Comparison of ENCODE assay signal across 20 cellular contexts in genomic region chr20:51888186-51888790, GRCh38.
DNase-seq lines count a peak whose midpoint lies in the region; ATAC-seq, FAIRE-seq and TF ChIP-seq lines count a peak whose summit lies in the region.
"Had no signal": no experiment of that assay in that cellular context is flagged by ENCODE, and none has a peak within 500 bp of the region (broad histone marks: within the 10 kb centered on the region; RNA-seq: fewer than 3 reads in every experiment).

No MANE protein-coding gene starts in this region.

- H2BK120ac ChIP-seq in H1 (replicated peaks; ENCODE audit: low read depth, low read length) (peak overlapping the region; percentile 11), mesenchymal stem cell (ENCODE audit: low read depth, low read length) (no peak overlapping the region)

- CTCF ChIA-PET in H1 (lab: Charles Lee; ENCODE audit: partially characterized antibody): no interaction called here

- FAIRE-seq in H1 (lab: Jason Lieb, UNC): no peak
- FAIRE-seq: GM12892 had no signal

- H3K4me2 ChIP-seq in H1 (ENCODE audit: insufficient read depth in 1 of 2, low read depth in 2 of 2, low read length in 2 of 2) (peak overlapping the region in 1 of 2 experiments; percentile 45; a peak in 2 of 4 replicates), neural progenitor cell (peak overlapping the region; percentile 74), mesenchymal stem cell (ENCODE audit: low read length, poor library complexity, severe bottlenecking) (no peak overlapping the region)

- no peak for ATAC-seq in HG03521 (IDR thresholded peaks at IDR 0.05; ENCODE audit: unreplicated experiment)
- ATAC-seq in stimulated activated effector memory CD8-positive, alpha-beta T cell treated with anti-CD3 and anti-CD28 coated beads, Interleukin-12 subunit alpha, Interleukin-12 subunit beta, amount 100 ng/mL, for 72 hours: no peak
- ATAC-seq: CD8-positive, alpha-beta T cell; SK-N-SH treated with all-trans-retinoic acid at 6 μM for 48 hours had no signal

- H2AFZ ChIP-seq in H1 (ENCODE audit: low read length): no peak overlapping the region
- no peak overlapping the region for H2AFZ ChIP-seq in neural progenitor cell (replicated peaks)
- H2AFZ ChIP-seq in mesenchymal stem cell (ENCODE audit: low read depth, low read length): no peak overlapping the region

- H2BK5ac ChIP-seq in H1 (ENCODE audit: low read depth, low read length): peak overlapping the region; percentile 50; the same call in 1 of the 2 replicates
- H2BK5ac ChIP-seq in mesenchymal stem cell (ENCODE audit: low read depth, low read length, poor library complexity, severe bottlenecking): no peak overlapping the region

- H2BK15ac ChIP-seq in H1 (ENCODE audit: low read length) (no peak overlapping the region), mesenchymal stem cell (ENCODE audit: low read depth, poor library complexity, severe bottlenecking) (no peak overlapping the region)

- peaks cover 31% of the 10 kb centered on the region for H3K4me1 Mint-ChIP-seq in neural progenitor cell
- H3K4me1 Mint-ChIP-seq in stimulated activated effector memory CD8-positive, alpha-beta T cell treated with anti-CD3 and anti-CD28 coated beads, Interleukin-12 subunit alpha, Interleukin-12 subunit beta, amount 100 ng/mL, for 72 hours: no peaks in the 10 kb centered on the region

- H3K79me1 ChIP-seq in H1 (ENCODE audit: low read depth, low read length) (no peaks in the 10 kb centered on the region), mesenchymal stem cell (replicated peaks; ENCODE audit: low read length, poor library complexity, severe bottlenecking) (no peaks in the 10 kb centered on the region)

- no peak overlapping the region for H3K56ac ChIP-seq in H1 (replicated peaks; ENCODE audit: insufficient read length, low read depth, low read length)

- no peak overlapping the region for H3K4ac ChIP-seq in H1 (replicated peaks; ENCODE audit: insufficient read length, low read depth, low read length)
- no peak overlapping the region for H3K4ac ChIP-seq in mesenchymal stem cell (ENCODE audit: low read depth in 1 of 2, low read length in 2 of 2)

- H3K27me3 Mint-ChIP-seq in neural progenitor cell (ENCODE audit: insufficient read depth, low read depth): no peaks in the 10 kb centered on the region

- 59% methylated on average over 11 of the region's 11 CpGs for WGBS in HUES64
- 52% methylated on average over 11 of the region's 11 CpGs; no CpG with 5 or more reads in 1 of the 2 experiments for WGBS in H1 (ENCODE audit: extremely low coverage in 1 of 2, insufficient coverage in 1 of 2, insufficient read length in 1 of 2, insufficient replicate concordance in 2 of 2, low coverage in 1 of 2, low lambda C conversion rate in 2 of 2, missing lambda C conversion rate in 1 of 2), 2 experiments
- WGBS in mesenchymal stem cell: 79% methylated on average over 8 of the region's 11 CpGs

- H3K36me3 ChIP-seq in HUES64 (ENCODE audit: insufficient read depth, low read length) (no peaks in the 10 kb centered on the region), H1 (ENCODE audit: control insufficient read depth in 2 of 4, insufficient read depth in 4 of 4, low read length in 3 of 4) (no peaks in the 10 kb centered on the region), neural progenitor cell (no peaks in the 10 kb centered on the region), mesenchymal stem cell (ENCODE audit: control insufficient read depth in 1 of 2, insufficient read depth in 2 of 2, low read depth in 1 of 2, low read length in 2 of 2) (no peaks in the 10 kb centered on the region)

- peak overlapping the region; percentile 91 for H3K27ac Mint-ChIP-seq in neural progenitor cell
- H3K27ac Mint-ChIP-seq in stimulated activated effector memory CD8-positive, alpha-beta T cell treated with anti-CD3 and anti-CD28 coated beads, Interleukin-12 subunit alpha, Interleukin-12 subunit beta, amount 100 ng/mL, for 72 hours: no peak overlapping the region
- H3K27ac Mint-ChIP-seq: CD8-positive, alpha-beta T cell had no signal

- peaks cover 46% of the 10 kb centered on the region for H3F3A ChIP-seq in neural progenitor cell (ENCODE audit: low read depth)

- H4K91ac ChIP-seq in H1 (replicated peaks; ENCODE audit: insufficient read length, low read length) (peak overlapping the region; percentile 47), mesenchymal stem cell (ENCODE audit: low read length) (no peak overlapping the region)

- TF ChIP-seq CTCF in H1 (IDR thresholded peaks at IDR 0.05; ENCODE audit: control extremely low read depth in 1 of 3, insufficient read depth in 1 of 3, low read depth in 1 of 3, low read length in 3 of 3) (no peak), neural progenitor cell (IDR thresholded peaks at IDR 0.05) (no peak)

- no peak for TF ChIP-seq RAD21 in H1 (IDR thresholded peaks at IDR 0.05 in 1 of 2, conservative IDR thresholded peaks at IDR 0.05 in 1 of 2; ENCODE audit: low read depth in 2 of 2, low read length in 2 of 2)

- H3K18ac ChIP-seq in H1 (ENCODE audit: extremely low read depth, low read length) (peak overlapping the region; percentile 0; the same call in 1 of the 2 replicates), mesenchymal stem cell (ENCODE audit: low read depth in 1 of 2, low read length in 2 of 2) (no peak overlapping the region)

- H3K4me3 Mint-ChIP-seq in neural progenitor cell: peak overlapping the region; percentile 61
- H3K4me3 Mint-ChIP-seq in stimulated activated effector memory CD8-positive, alpha-beta T cell treated with anti-CD3 and anti-CD28 coated beads, Interleukin-12 subunit alpha, Interleukin-12 subunit beta, amount 100 ng/mL, for 72 hours: no peak overlapping the region
- H3K4me3 Mint-ChIP-seq: CD8-positive, alpha-beta T cell had no signal

- no peak for TF ChIP-seq EP300 in H1 (IDR thresholded peaks at IDR 0.05; ENCODE audit: borderline replicate concordance in 1 of 2, low read depth in 2 of 2, low read length in 2 of 2)

- H2BK12ac ChIP-seq in H1 (ENCODE audit: low read depth, low read length) (peak overlapping the region; percentile 83), mesenchymal stem cell (ENCODE audit: low read length in 2 of 2) (no peak overlapping the region)

- POLR2A ChIA-PET in H1 (lab: Charles Lee; ENCODE audit: partially characterized antibody): interaction anchor here (1.3 to 1.8 kb wide), 2 partner anchors 15 to 89 kb away, joined by 5 read pairs; no protein-coding TSS in a partner anchor

- H3K23ac ChIP-seq in H1 (ENCODE audit: insufficient read length): no peak overlapping the region
- H3K23ac ChIP-seq in mesenchymal stem cell (ENCODE audit: low read length in 2 of 2): no peak overlapping the region

- no peaks in the 10 kb centered on the region for H3K36me3 Mint-ChIP-seq in neural progenitor cell
- H3K36me3 Mint-ChIP-seq in stimulated activated effector memory CD8-positive, alpha-beta T cell treated with anti-CD3 and anti-CD28 coated beads, Interleukin-12 subunit alpha, Interleukin-12 subunit beta, amount 100 ng/mL, for 72 hours: no peaks in the 10 kb centered on the region
- H3K36me3 Mint-ChIP-seq: CD8-positive, alpha-beta T cell had no signal

- H3K27ac ChIP-seq in HUES64 (ENCODE audit: low read depth, low read length) (peak overlapping the region; percentile 72), H1 (ENCODE audit: low read depth, low read length) (no peak overlapping the region), neural progenitor cell (peak overlapping the region; percentile 94), mesenchymal stem cell (ENCODE audit: low read length, poor library complexity, severe bottlenecking) (no peak overlapping the region)
- H3K27ac ChIP-seq: HL-60 had no signal

- H3K9me3 ChIP-seq in HUES64 (ENCODE audit: insufficient read depth, low read depth, low read length) (no peaks in the 10 kb centered on the region), H1 (ENCODE audit: insufficient read depth in 2 of 2, low read depth in 1 of 2, low read length in 1 of 2) (no peaks in the 10 kb centered on the region), neural progenitor cell (ENCODE audit: low read depth) (no peaks in the 10 kb centered on the region), mesenchymal stem cell (ENCODE audit: control insufficient read depth, low read length) (no peaks in the 10 kb centered on the region)

- no peak for TF ChIP-seq POLR2A in H1 (IDR thresholded peaks at IDR 0.05; ENCODE audit: control extremely low read depth in 1 of 2, low read depth in 2 of 2, low read length in 2 of 2)

- no peaks in the 10 kb centered on the region for H3K9me3 Mint-ChIP-seq in neural progenitor cell
- no peaks in the 10 kb centered on the region for H3K9me3 Mint-ChIP-seq in stimulated activated effector memory CD8-positive, alpha-beta T cell treated with anti-CD3 and anti-CD28 coated beads, Interleukin-12 subunit alpha, Interleukin-12 subunit beta, amount 100 ng/mL, for 72 hours
- H3K9me3 Mint-ChIP-seq: CD8-positive, alpha-beta T cell had no signal

- H3K14ac ChIP-seq in H1 (ENCODE audit: insufficient read length) (no peak overlapping the region), mesenchymal stem cell (ENCODE audit: low read length in 2 of 2) (no peak overlapping the region)

- H2BK20ac ChIP-seq in H1 (ENCODE audit: low read length): peak overlapping the region; percentile 43; the same call in 1 of the 2 replicates

- H3K4me1 ChIP-seq in HUES64 (ENCODE audit: insufficient read depth, low read length) (peaks cover 36% of the 10 kb centered on the region), H1 (replicated peaks in 1 of 4; ENCODE audit: control insufficient read depth in 3 of 4, insufficient read depth in 4 of 4, low read length in 3 of 4) (peaks cover 12 to 21% (median 17%) of the 10 kb centered on the region in 4 experiments), neural progenitor cell (peaks cover 47% of the 10 kb centered on the region), mesenchymal stem cell (ENCODE audit: control insufficient read depth, insufficient read depth, low read depth, low read length) (peaks cover 1% of the 10 kb centered on the region)

- peak overlapping the region; percentile 6; the same call in 1 of the 2 replicates for H3K9ac ChIP-seq in HUES64 (ENCODE audit: low read depth, low read length)
- peak overlapping the region in 1 of 4 experiments; percentile 14; a peak in 1 of 7 replicates for H3K9ac ChIP-seq in H1 (replicated peaks in 1 of 4; ENCODE audit: extremely low read depth in 1 of 4, low read depth in 3 of 4, low read length in 3 of 4)
- H3K9ac ChIP-seq in neural progenitor cell: no peak overlapping the region
- H3K9ac ChIP-seq in mesenchymal stem cell (ENCODE audit: low read length): no peak overlapping the region

- H4K8ac ChIP-seq in H1 (ENCODE audit: extremely low read depth, insufficient read depth, low read length) (no peak overlapping the region), mesenchymal stem cell (ENCODE audit: low read length) (no peak overlapping the region)

- no peaks in the 10 kb centered on the region for H3K27me3 ChIP-seq in HUES64 (ENCODE audit: insufficient read depth, low read length)
- H3K27me3 ChIP-seq in H1 (replicated peaks in 1 of 4; ENCODE audit: control insufficient read depth in 3 of 4, extremely low read depth in 1 of 4, insufficient read depth in 3 of 4, low read length in 3 of 4): no peaks in the 10 kb centered on the region
- H3K27me3 ChIP-seq in neural progenitor cell: no peaks in the 10 kb centered on the region
- peaks cover 0 to 20% of the 10 kb centered on the region in 2 experiments for H3K27me3 ChIP-seq in mesenchymal stem cell (ENCODE audit: control insufficient read depth in 1 of 2, insufficient read depth in 1 of 2, low read length in 2 of 2)

- no peak overlapping the region for H3K4me3 ChIP-seq in HUES64 (ENCODE audit: low read length)
- H3K4me3 ChIP-seq in H1 (ENCODE audit: extremely low read depth in 1 of 4, insufficient read depth in 2 of 4, low read depth in 3 of 4, low read length in 4 of 4): no peak overlapping the region; a peak in 1 of 8 replicates
- H3K4me3 ChIP-seq in neural progenitor cell: peak overlapping the region; percentile 31
- H3K4me3 ChIP-seq in mesenchymal stem cell (ENCODE audit: insufficient read depth in 1 of 2, low read depth in 1 of 2, low read length in 2 of 2): no peak overlapping the region

- peaks cover 1% of the 10 kb centered on the region; the same call in 1 of the 2 replicates for H3K23me2 ChIP-seq in H1 (ENCODE audit: low read depth, low read length)

- peak overlapping the region; percentile 61 for H4K5ac ChIP-seq in H1 (ENCODE audit: insufficient read length, low read depth, low read length)

- H4K20me1 ChIP-seq in H1 (replicated peaks in 1 of 2; ENCODE audit: control insufficient read depth in 1 of 2, insufficient read depth in 2 of 2, low read length in 2 of 2): no peaks in the 10 kb centered on the region
- H4K20me1 ChIP-seq in neural progenitor cell (ENCODE audit: low read depth): no peaks in the 10 kb centered on the region

- DNase-seq in DMS114 treated with DMSO at 0.1 percent for 48 hours (lab: John Stamatoyannopoulos, UW; ENCODE audit: unreplicated experiment) (peak; percentile 88), H1 (ENCODE audit: low read depth in 1 of 2, low spot score in 2 of 2) (no peak), neural progenitor cell (ENCODE audit: low spot score) (peak; percentile 89), mesenchymal stem cell (no peak)
- no peak for DNase-seq in stimulated activated CD4-positive, alpha-beta T cell treated with anti-CD3 and anti-CD28 coated beads, Interleukin-2, amount 100 ng/mL, for 48 hours
- DNase-seq in stimulated activated effector memory CD8-positive, alpha-beta T cell treated with anti-CD3 and anti-CD28 coated beads, Interleukin-12 subunit alpha, Interleukin-12 subunit beta, amount 100 ng/mL, for 72 hours (ENCODE audit: low spot score in 2 of 2): no peak
- DNase-seq: CD8-positive, alpha-beta T cell; DND-41; GDM1; KG1; NCI-H1436; NCI-H2081 treated with DMSO at 0.1 percent for 48 hours; NCI-H345; NCI-H526; SHP77 treated with DMSO at 0.1 percent for 48 hours had no signal

- H3K79me2 ChIP-seq in H1 (ENCODE audit: control insufficient read depth in 1 of 2, insufficient read depth in 2 of 2, low read length in 2 of 2) (no peaks in the 10 kb centered on the region), neural progenitor cell (ENCODE audit: low read depth) (no peaks in the 10 kb centered on the region)

- H2AK5ac ChIP-seq in H1 (ENCODE audit: low read depth, low read length) (no peak overlapping the region), mesenchymal stem cell (ENCODE audit: low read length, severe bottlenecking) (no peak overlapping the region)

Comparison
In these comparisons a context has a peak if more than half of its experiments do, and no peak if none do; other contexts are left out.
1. DNase-seq: peak in DMS114 treated with DMSO at 0.1 percent for 48 hours (single experiment) and neural progenitor cell (single experiment); none in H1 (0 of 2), stimulated activated CD4-positive, alpha-beta T cell treated with anti-CD3 and anti-CD28 coated beads, Interleukin-2, amount 100 ng/mL, for 48 hours (0 of 2), stimulated activated effector memory CD8-positive, alpha-beta T cell treated with anti-CD3 and anti-CD28 coated beads, Interleukin-12 subunit alpha, Interleukin-12 subunit beta, amount 100 ng/mL, for 72 hours (0 of 2) and mesenchymal stem cell (single experiment).
2. H3K27ac ChIP-seq: peak in HUES64 (single experiment) and neural progenitor cell (single experiment); none in H1 (single experiment) and mesenchymal stem cell (single experiment).